Comparison of ENCODE assay signal across 1 cellular context in the genomic region with DNA sequence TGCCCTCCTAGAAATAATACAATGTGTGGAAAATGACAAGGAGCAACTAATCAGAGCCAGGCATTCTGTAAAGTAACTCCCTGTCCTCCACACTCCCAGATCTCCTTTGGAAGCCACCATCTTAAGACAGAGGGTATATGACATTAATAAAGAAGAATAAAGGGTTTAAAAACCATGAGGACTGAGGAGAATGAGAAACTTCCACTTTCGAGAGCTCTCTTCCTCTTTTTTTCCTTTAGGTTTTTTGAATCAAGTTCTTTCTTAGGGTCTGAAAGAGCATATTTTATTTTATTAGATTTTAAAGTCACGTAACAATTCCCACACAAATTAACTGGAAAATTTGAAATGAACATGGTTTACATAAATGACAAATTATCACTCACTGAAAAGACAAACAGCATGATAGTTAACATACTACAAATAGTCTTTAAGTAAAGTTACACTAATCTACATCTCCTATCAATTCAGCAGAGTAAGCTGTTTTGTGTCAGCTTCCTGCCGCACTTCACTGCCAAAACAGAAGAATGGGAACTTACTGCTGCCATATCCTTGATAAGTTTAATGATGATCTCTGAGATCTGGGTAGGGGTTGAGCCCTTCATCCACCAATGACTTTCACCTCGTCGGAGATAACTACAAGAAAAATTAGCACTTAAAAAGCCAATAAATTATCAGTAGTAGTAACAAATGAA.
TF ChIP-seq lines count a peak whose summit lies in the region.

No MANE protein-coding gene starts in this region.

TF ChIP-seq in SK-N-SH, 30 proteins besides CTCF, POLR2A, EP300 and RAD21 (continued from another document):
- TF ChIP-seq, protein P1, sequence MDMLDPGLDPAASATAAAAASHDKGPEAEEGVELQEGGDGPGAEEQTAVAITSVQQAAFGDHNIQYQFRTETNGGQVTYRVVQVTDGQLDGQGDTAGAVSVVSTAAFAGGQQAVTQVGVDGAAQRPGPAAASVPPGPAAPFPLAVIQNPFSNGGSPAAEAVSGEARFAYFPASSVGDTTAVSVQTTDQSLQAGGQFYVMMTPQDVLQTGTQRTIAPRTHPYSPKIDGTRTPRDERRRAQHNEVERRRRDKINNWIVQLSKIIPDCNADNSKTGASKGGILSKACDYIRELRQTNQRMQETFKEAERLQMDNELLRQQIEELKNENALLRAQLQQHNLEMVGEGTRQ (IDR thresholded peaks at IDR 0.05; ENCODE audit: borderline replicate concordance, low read depth, low read length) = no peak
- TF ChIP-seq POLR2AphosphoS5 (IDR thresholded peaks at IDR 0.05; ENCODE audit: low read depth, low read length) (no peak), FOXM1 (IDR thresholded peaks at IDR 0.05; ENCODE audit: low read depth) (no peak), ELF1 (IDR thresholded peaks at IDR 0.05) (no peak), JUND (IDR thresholded peaks at IDR 0.05) (no peak), NRF1 (IDR thresholded peaks at IDR 0.05; ENCODE audit: low read depth, low read length) (no peak), FOXJ3 (CRISPR knock-in tag; IDR thresholded peaks at IDR 0.05) (no peak), GABPA (IDR thresholded peaks at IDR 0.05; ENCODE audit: low read depth) (no peak), SIN3A (IDR thresholded peaks at IDR 0.05; ENCODE audit: borderline replicate concordance, low read depth, low read length) (no peak), FOSL2 (IDR thresholded peaks at IDR 0.05; ENCODE audit: borderline replicate concordance, low read depth) (no peak)
- TF ChIP-seq, protein P2, sequence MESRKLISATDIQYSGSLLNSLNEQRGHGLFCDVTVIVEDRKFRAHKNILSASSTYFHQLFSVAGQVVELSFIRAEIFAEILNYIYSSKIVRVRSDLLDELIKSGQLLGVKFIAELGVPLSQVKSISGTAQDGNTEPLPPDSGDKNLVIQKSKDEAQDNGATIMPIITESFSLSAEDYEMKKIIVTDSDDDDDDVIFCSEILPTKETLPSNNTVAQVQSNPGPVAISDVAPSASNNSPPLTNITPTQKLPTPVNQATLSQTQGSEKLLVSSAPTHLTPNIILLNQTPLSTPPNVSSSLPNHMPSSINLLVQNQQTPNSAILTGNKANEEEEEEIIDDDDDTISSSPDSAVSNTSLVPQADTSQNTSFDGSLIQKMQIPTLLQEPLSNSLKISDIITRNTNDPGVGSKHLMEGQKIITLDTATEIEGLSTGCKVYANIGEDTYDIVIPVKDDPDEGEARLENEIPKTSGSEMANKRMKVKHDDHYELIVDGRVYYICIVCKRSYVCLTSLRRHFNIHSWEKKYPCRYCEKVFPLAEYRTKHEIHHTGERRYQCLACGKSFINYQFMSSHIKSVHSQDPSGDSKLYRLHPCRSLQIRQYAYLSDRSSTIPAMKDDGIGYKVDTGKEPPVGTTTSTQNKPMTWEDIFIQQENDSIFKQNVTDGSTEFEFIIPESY (IDR thresholded peaks at IDR 0.05; ENCODE audit: borderline replicate concordance, low read depth) = no peak
